Comparison of ENCODE assay signal across 8 cellular contexts in the genomic region with DNA sequence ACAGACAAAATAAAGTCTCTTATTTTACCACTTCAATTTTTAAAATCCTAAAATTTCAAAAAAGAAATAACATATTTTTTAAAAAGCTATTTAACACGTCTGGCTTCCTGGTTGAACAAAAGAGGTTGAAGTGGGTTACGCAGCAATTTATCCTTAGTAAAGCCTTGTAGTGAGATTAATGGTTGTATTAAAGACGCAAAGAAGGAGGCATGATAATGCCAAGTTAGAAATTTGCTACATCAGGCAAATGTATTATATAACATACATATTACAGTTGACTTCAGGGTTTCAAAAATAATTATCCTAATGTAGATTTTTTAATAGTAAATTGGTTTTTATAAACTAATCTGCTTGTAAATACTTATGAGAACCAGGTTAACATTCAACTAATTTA. TPM values are rescaled to one million over a fixed set of nuclear protein-coding genes. Genes with fewer than 3 reads are reported as not detected.
DNase-seq lines count a peak whose midpoint lies in the region; ATAC-seq, FAIRE-seq and TF ChIP-seq lines count a peak whose summit lies in the region.

No MANE protein-coding gene starts in this region.

- H3K27me3 Mint-ChIP-seq in endodermal cell (ENCODE audit: insufficient read depth), result no peaks in the 10 kb centered on the region
- H3K27me3 Mint-ChIP-seq in effector memory CD8-positive, alpha-beta T cell, result no peaks in the 10 kb centered on the region

- H3K4me1 ChIP-seq in endodermal cell (ENCODE audit: control insufficient read depth, insufficient read depth, low read length), result no peaks in the 10 kb centered on the region
- peaks cover 11 to 31% (median 23%) of the 10 kb centered on the region in 3 donors for H3K4me1 ChIP-seq in pancreas

- H3K36me3 ChIP-seq in endodermal cell (ENCODE audit: control insufficient read depth, insufficient read depth, low read length), result peaks cover 11% of the 10 kb centered on the region
- no peaks in the 10 kb centered on the region for H3K36me3 ChIP-seq in pancreas

- H3K4me3 Mint-ChIP-seq in endodermal cell, result no peak overlapping the region
- no peak overlapping the region for H3K4me3 Mint-ChIP-seq in effector memory CD8-positive, alpha-beta T cell

- H3K27ac ChIP-seq in endodermal cell (ENCODE audit: low read depth, low read length) (peak overlapping the region; percentile 34), pancreas (peak overlapping the region; percentile 74 to 88 (median 83))

- H3K4me3 ChIP-seq in LNCaP clone FGC (ENCODE audit: low read depth, low read length) (peak overlapping the region; percentile 67), endodermal cell (ENCODE audit: low read length) (no peak overlapping the region), pancreas (peak overlapping the region in 2 of 4 donors; percentile 50)

- H3K4me1 Mint-ChIP-seq in endodermal cell, result peaks cover 22% of the 10 kb centered on the region
- peaks cover 18 to 26% of the 10 kb centered on the region in 2 donors for H3K4me1 Mint-ChIP-seq in effector memory CD8-positive, alpha-beta T cell (ENCODE audit: low read depth in 2 of 2)

- H3K27me3 ChIP-seq in endodermal cell (ENCODE audit: control insufficient read depth, insufficient read depth, low read length, poor library complexity, severe bottlenecking) (no peaks in the 10 kb centered on the region), pancreas (no peaks in the 10 kb centered on the region)

- ATAC-seq in pancreas, result peak in 2 of 4 donors; percentile 3 to 5
- no peak for ATAC-seq in effector memory CD8-positive, alpha-beta T cell (replicated peaks)
- ATAC-seq in HG03039 (IDR thresholded peaks at IDR 0.05; ENCODE audit: unreplicated experiment), result no peak

- 82% methylated on average over 3 of the region's 3 CpGs; no CpG with 5 or more reads in 1 of the 2 experiments for WGBS in endodermal cell (ENCODE audit: insufficient coverage in 1 of 2, insufficient read length in 1 of 2), 2 experiments
- 20 to 21% methylated on average over 3 of the region's 3 CpGs for WGBS in pancreas, 2 donors

- no peak overlapping the region for H3K9ac ChIP-seq in endodermal cell (ENCODE audit: extremely low read depth, low read length, poor library complexity, severe bottlenecking)

- no peaks in the 10 kb centered on the region for H3K9me3 Mint-ChIP-seq in endodermal cell
- H3K9me3 Mint-ChIP-seq in effector memory CD8-positive, alpha-beta T cell, result no peaks in the 10 kb centered on the region

- H3K36me3 Mint-ChIP-seq in endodermal cell (ENCODE audit: low read depth), result peaks cover 7% of the 10 kb centered on the region
- peaks cover 15% of the 10 kb centered on the region for H3K36me3 Mint-ChIP-seq in effector memory CD8-positive, alpha-beta T cell (ENCODE audit: insufficient read depth)

- H3K9me3 ChIP-seq in endodermal cell (ENCODE audit: control insufficient read depth, low read length) (no peaks in the 10 kb centered on the region), pancreas (no peaks in the 10 kb centered on the region)

- TF ChIP-seq CTCF in LNCaP clone FGC (IDR thresholded peaks at IDR 0.05; ENCODE audit: control insufficient read depth, extremely low read depth, insufficient read depth) (no peak), endodermal cell (conservative IDR thresholded peaks at IDR 0.05) (no peak), pancreas (IDR thresholded peaks at IDR 0.05) (no peak)

- H3K27ac Mint-ChIP-seq in endodermal cell, result no peak overlapping the region
- no peak overlapping the region for H3K27ac Mint-ChIP-seq in effector memory CD8-positive, alpha-beta T cell

- DNase-seq in DMS79 (lab: John Stamatoyannopoulos, UW) (peak; percentile 65), LNCaP clone FGC (ENCODE audit: low read depth) (no peak), endodermal cell (no peak), pancreas (no peak), NCI-H2081 (lab: John Stamatoyannopoulos, UW) (no peak), dermis blood vessel endothelial cell (no peak)
- no peak for DNase-seq in effector memory CD8-positive, alpha-beta T cell

- intact Hi-C loops in pancreas (cut with DNase I), result no loop called here

- FAIRE-seq in pancreas (lab: Jason Lieb, UNC), result no peak

RNA-seq across cellular contexts. Expression of a gene that starts 35.3 kb away (rescaled TPM):
- 10 to 100 TPM; 83.6 to 84.3 TPM for total RNA-seq in endodermal cell
- 44.5 TPM for polyA plus RNA-seq in endodermal cell (2013, experiment 1 of 2)
- polyA plus RNA-seq in endodermal cell (2013, experiment 2 of 2), result 44.4 TPM
- 10 to 100 TPM; 29.0 to 45.8 (median 32.4) TPM for total RNA-seq in pancreas
- 10 to 100 TPM in 1 of 2 donors, 1 to 10 TPM in 1; 7.7 to 13.5 TPM for polyA plus RNA-seq in pancreas
- total RNA-seq in dermis blood vessel endothelial cell, result 56.0 and 90.3 TPM in 2 replicates
